In the genomic region with DNA sequence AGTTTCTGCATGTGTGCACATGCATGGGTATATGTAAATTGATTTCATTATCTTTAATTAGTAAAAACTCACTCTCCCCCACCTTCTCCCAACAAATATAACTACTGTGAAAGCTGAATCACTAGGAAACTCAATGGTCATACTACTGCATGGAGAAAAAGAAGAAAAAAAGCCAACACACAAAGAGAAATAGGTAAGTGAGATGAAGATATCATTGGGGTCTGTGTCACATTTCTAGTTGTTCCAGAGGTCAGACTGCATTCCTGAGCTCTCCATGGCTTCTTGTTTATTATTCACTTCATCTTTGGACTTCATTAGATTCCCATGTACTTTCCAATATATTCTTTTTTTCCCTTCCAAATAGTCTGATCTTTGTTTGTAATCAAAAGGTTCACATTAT, we compare ENCODE assay signal across 33 cellular contexts.
"Had no signal": no experiment of that assay in that cellular context is flagged by ENCODE, and none has a peak within 500 bp of the region (broad histone marks: within the 10 kb centered on the region; RNA-seq: fewer than 3 reads in every experiment).

No MANE protein-coding gene starts in this region.

- H3K4me3 Mint-ChIP-seq: activated CD4-positive, alpha-beta memory T cell treated with anti-CD3 and anti-CD28 coated beads, Interleukin-2, amount 10 ng/mL, durations not matched to agents 7 days and 5 days; activated CD8-positive, alpha-beta memory T cell treated with anti-CD3 and anti-CD28 coated beads, Interleukin-2, amount 10 ng/mL, durations not matched to agents 7 days and 5 days; activated naive CD8-positive, alpha-beta T cell treated with anti-CD3 and anti-CD28 coated beads for 36 hours; activated T-helper 17 cell treated with anti-CD3 and anti-CD28 coated beads, Interleukin-2, amount 50 U/mL, for 72 hours had no signal

- H3K27ac ChIP-seq: KMS-11, WERI-Rb-1 had no signal

- H3K4me1 ChIP-seq: breast epithelium had no signal

- H3K36me3 Mint-ChIP-seq: activated CD8-positive, alpha-beta memory T cell treated with anti-CD3 and anti-CD28 coated beads, Interleukin-2, amount 10 ng/mL, durations not matched to agents 7 days and 5 days had no signal

- DNase-seq: activated CD4-positive, alpha-beta memory T cell treated with anti-CD3 and anti-CD28 coated beads, Interleukin-2, amount 10 ng/mL, durations not matched to agents 7 days and 5 days; activated CD4-positive, alpha-beta T cell treated with anti-CD3 and anti-CD28 coated beads for 1 hour; activated CD4-positive, alpha-beta T cell treated with anti-CD3 and anti-CD28 coated beads for 48 hours; activated CD4-positive, CD25-positive, alpha-beta regulatory T cell; activated CD8-positive, alpha-beta memory T cell treated with anti-CD3 and anti-CD28 coated beads for 24 hours; activated CD8-positive, alpha-beta memory T cell treated with anti-CD3 and anti-CD28 coated beads, Interleukin-2, amount 10 ng/mL, durations not matched to agents 7 days and 5 days; activated CD8-positive, alpha-beta memory T cell treated with anti-CD3 and anti-CD28 coated beads, Interleukin-2, amount 50 U/mL, for 48 hours; activated effector memory CD4-positive, alpha-beta T cell treated with anti-CD3 and anti-CD28 coated beads, Interleukin-2, amount 50 U/mL, for 16 hours; activated naive CD4-positive, alpha-beta T cell; activated naive CD4-positive, alpha-beta T cell treated with anti-CD3 and anti-CD28 coated beads, Interleukin-2, amount 50 U/mL, for 16 hours; activated naive CD8-positive, alpha-beta T cell treated with anti-CD3 and anti-CD28 coated beads for 36 hours; activated T-cell treated with anti-CD3 and anti-CD28 coated beads, Interleukin-2, amount 50 U/mL, for 48 hours; amniotic stem cell; NCI-H1092 treated with DMSO at 0.1 percent for 48 hours; NCI-H1417; NCI-H146; NCI-H187; NCI-H2029 treated with DMSO at 0.1 percent for 48 hours; NCI-H2107; NCI-H2171; NCI-H510A; NCI-H748 treated with DMSO at 0.1 percent for 48 hours; NK-92 treated with Interleukin-12 subunit alpha and Interleukin-12 subunit beta, amount 100 ng/mL, for 24 hours; Right ventricle myocardium superior; SW 1271; T-helper 1 cell; T-helper 2 cell; T-helper 9 cell; WERI-Rb-1 had no signal

- H3K9me3 ChIP-seq: ascending aorta, breast epithelium had no signal

- H3K4me3 ChIP-seq: ascending aorta, breast epithelium had no signal

- H3K4me1 Mint-ChIP-seq: activated CD4-positive, alpha-beta memory T cell treated with anti-CD3 and anti-CD28 coated beads, Interleukin-2, amount 10 ng/mL, durations not matched to agents 7 days and 5 days; activated CD8-positive, alpha-beta memory T cell treated with anti-CD3 and anti-CD28 coated beads, Interleukin-2, amount 10 ng/mL, durations not matched to agents 7 days and 5 days; activated naive CD8-positive, alpha-beta T cell treated with anti-CD3 and anti-CD28 coated beads for 36 hours; activated T-helper 17 cell treated with anti-CD3 and anti-CD28 coated beads, Interleukin-2, amount 50 U/mL, for 72 hours had no signal

- H3K9me3 Mint-ChIP-seq: activated T-helper 17 cell treated with anti-CD3 and anti-CD28 coated beads, Interleukin-2, amount 50 U/mL, for 72 hours had no signal

- H3K27ac Mint-ChIP-seq: activated CD4-positive, alpha-beta memory T cell treated with anti-CD3 and anti-CD28 coated beads, Interleukin-2, amount 10 ng/mL, durations not matched to agents 7 days and 5 days; activated CD8-positive, alpha-beta memory T cell treated with anti-CD3 and anti-CD28 coated beads, Interleukin-2, amount 10 ng/mL, durations not matched to agents 7 days and 5 days; activated naive CD8-positive, alpha-beta T cell treated with anti-CD3 and anti-CD28 coated beads for 36 hours; activated T-helper 17 cell treated with anti-CD3 and anti-CD28 coated beads, Interleukin-2, amount 50 U/mL, for 72 hours had no signal

- H3K36me3 ChIP-seq: ascending aorta, breast epithelium, WERI-Rb-1 had no signal

- H3K27me3 Mint-ChIP-seq: activated CD4-positive, alpha-beta memory T cell treated with anti-CD3 and anti-CD28 coated beads, Interleukin-2, amount 10 ng/mL, durations not matched to agents 7 days and 5 days; activated CD8-positive, alpha-beta memory T cell treated with anti-CD3 and anti-CD28 coated beads, Interleukin-2, amount 10 ng/mL, durations not matched to agents 7 days and 5 days; activated naive CD8-positive, alpha-beta T cell treated with anti-CD3 and anti-CD28 coated beads for 36 hours had no signal

- ATAC-seq: activated CD8-positive, alpha-beta memory T cell treated with anti-CD3 and anti-CD28 coated beads, Interleukin-2, amount 10 ng/mL, durations not matched to agents 7 days and 5 days; activated T-helper 17 cell treated with anti-CD3 and anti-CD28 coated beads, Interleukin-2, amount 50 U/mL, for 72 hours had no signal

- H3K27me3 ChIP-seq: ascending aorta, breast epithelium had no signal
